8 cellular contexts compared by ENCODE assay signal in the genomic region with DNA sequence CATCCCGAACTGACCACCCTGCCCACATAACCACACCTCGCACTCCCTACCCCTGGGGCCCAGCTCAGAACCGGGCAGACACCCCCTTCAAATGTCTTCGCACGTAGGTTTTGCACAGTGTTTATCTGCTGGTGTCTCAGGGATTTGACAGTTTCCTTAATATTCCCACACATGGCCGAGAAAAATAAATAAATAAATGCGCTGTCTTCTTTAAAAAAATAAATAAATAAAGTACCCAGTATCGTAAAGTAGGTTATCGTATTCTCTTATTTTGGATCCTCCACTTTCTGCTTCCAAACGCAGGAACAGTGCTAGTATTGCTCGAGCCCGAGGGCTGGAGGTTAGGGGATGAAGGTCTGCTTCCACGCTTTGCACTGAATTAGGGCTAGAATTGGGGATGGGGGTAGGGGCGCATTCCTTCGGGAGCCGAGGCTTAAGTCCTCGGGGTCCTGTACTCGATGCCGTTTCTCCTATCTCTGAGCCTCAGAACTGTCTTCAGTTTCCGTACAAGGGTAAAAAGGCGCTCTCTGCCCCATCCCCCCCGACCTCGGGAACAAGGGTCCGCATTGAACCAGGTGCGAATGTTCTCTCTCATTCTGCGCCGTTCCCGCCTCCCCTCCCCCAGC. TPM values are rescaled to one million over a fixed set of nuclear protein-coding genes. Genes with fewer than 3 reads are reported as not detected.
DNase-seq lines count a peak whose midpoint lies in the region; ATAC-seq and TF ChIP-seq lines count a peak whose summit lies in the region.

No MANE protein-coding gene starts in this region.

- H3K27me3 Mint-ChIP-seq in activated CD8-positive, alpha-beta memory T cell treated with anti-CD3 and anti-CD28 coated beads, Interleukin-2, amount 10 ng/mL, durations not matched to agents 7 days and 5 days: peaks cover 77% of the 10 kb centered on the region
- H3K27me3 Mint-ChIP-seq in natural killer cell (ENCODE audit: low read depth in 2 of 2): peaks cover 20 to 26% of the 10 kb centered on the region in 2 donors

- peak overlapping the region; percentile 75 for H3K4me3 Mint-ChIP-seq in activated CD8-positive, alpha-beta memory T cell treated with anti-CD3 and anti-CD28 coated beads, Interleukin-2, amount 10 ng/mL, durations not matched to agents 7 days and 5 days
- H3K4me3 Mint-ChIP-seq in natural killer cell: peak overlapping the region; percentile 93

- H3K27me3 ChIP-seq in OCI-LY3 (ENCODE audit: low read depth, low read length): peaks cover 32% of the 10 kb centered on the region
- peaks cover 67% of the 10 kb centered on the region for H3K27me3 ChIP-seq in ectodermal cell (ENCODE audit: control insufficient read depth, insufficient read depth, low read length, poor library complexity, severe bottlenecking)

- H3K9me3 ChIP-seq in OCI-LY3 (ENCODE audit: insufficient read depth, low read length) (no peaks in the 10 kb centered on the region), ectodermal cell (ENCODE audit: control insufficient read depth, low read length) (no peaks in the 10 kb centered on the region)

- H3K9me3 Mint-ChIP-seq in activated CD8-positive, alpha-beta memory T cell treated with anti-CD3 and anti-CD28 coated beads, Interleukin-2, amount 10 ng/mL, durations not matched to agents 7 days and 5 days (ENCODE audit: low read depth): no peaks in the 10 kb centered on the region
- no peaks in the 10 kb centered on the region for H3K9me3 Mint-ChIP-seq in natural killer cell

- peak overlapping the region; percentile 76 for H2AFZ ChIP-seq in OCI-LY3 (ENCODE audit: low read depth, low read length)

- H3K36me3 ChIP-seq in OCI-LY3 (replicated peaks; ENCODE audit: low read depth, low read length) (no peaks in the 10 kb centered on the region), ectodermal cell (ENCODE audit: control insufficient read depth, insufficient read depth, low read length) (no peaks in the 10 kb centered on the region)

- H3K27ac ChIP-seq in OCI-LY3 (ENCODE audit: low read length) (no peak overlapping the region), ectodermal cell (ENCODE audit: insufficient read depth, low read depth, low read length, poor library complexity, severe bottlenecking) (peak overlapping the region; percentile 18)

- intact Hi-C loops in natural killer cell (cut with micrococcal nuclease): loop anchor here (1.0 kb wide), 5 partner anchors 16 to 102 kb away; partner anchors contain the start of gene TMED10

- H3K4me3 ChIP-seq in OCI-LY3 (ENCODE audit: low read length): peak overlapping the region; percentile 97
- peak overlapping the region; percentile 68 for H3K4me3 ChIP-seq in ectodermal cell (ENCODE audit: insufficient read depth, low read depth, low read length)

- H3K4me2 ChIP-seq in OCI-LY3 (ENCODE audit: low read length): peak overlapping the region; percentile 100

- H3K36me3 Mint-ChIP-seq in activated CD8-positive, alpha-beta memory T cell treated with anti-CD3 and anti-CD28 coated beads, Interleukin-2, amount 10 ng/mL, durations not matched to agents 7 days and 5 days: peaks cover 6% of the 10 kb centered on the region
- H3K36me3 Mint-ChIP-seq in natural killer cell: peaks cover 7% of the 10 kb centered on the region

- H3K79me2 ChIP-seq in OCI-LY3 (ENCODE audit: low read length): no peaks in the 10 kb centered on the region

- H4K20me1 ChIP-seq in OCI-LY3 (ENCODE audit: insufficient read depth, low read length): no peaks in the 10 kb centered on the region

- no peak for TF ChIP-seq CTCF in OCI-LY3 (IDR thresholded peaks at IDR 0.05; ENCODE audit: low read depth, low read length)
- no peak for TF ChIP-seq CTCF in natural killer cell (IDR thresholded peaks at IDR 0.05)

- CTCF ChIA-PET in activated CD8-positive, alpha-beta memory T cell treated with anti-CD3 and anti-CD28 coated beads, Interleukin-2, amount 10 ng/mL, durations not matched to agents 7 days and 5 days (lab: Charles Lee): interaction anchor here (1.0 to 2.2 kb wide), 3 partner anchors 16 to 18 kb away, joined by 6 to 8 read pairs (median 6); no protein-coding TSS in a partner anchor

- H3K4me1 ChIP-seq in OCI-LY3 (ENCODE audit: low read length) (peaks cover 14% of the 10 kb centered on the region; the same call in 1 of the 2 replicates), ectodermal cell (ENCODE audit: control insufficient read depth, insufficient read depth, low read length) (peaks cover 3% of the 10 kb centered on the region)

- ATAC-seq in activated CD8-positive, alpha-beta memory T cell treated with anti-CD3 and anti-CD28 coated beads, Interleukin-2, amount 10 ng/mL, durations not matched to agents 7 days and 5 days: no peak
- ATAC-seq in natural killer cell (peak in 1 of 3 donors; percentile 2), HG02970 (IDR thresholded peaks at IDR 0.05; ENCODE audit: low FRiP score, unreplicated experiment) (no peak), HG03045 (IDR thresholded peaks at IDR 0.05; ENCODE audit: unreplicated experiment) (no peak)

- H3K9ac ChIP-seq in OCI-LY3 (ENCODE audit: low read length): peak overlapping the region; percentile 70

- peak overlapping the region; percentile 62 for H3K27ac Mint-ChIP-seq in activated CD8-positive, alpha-beta memory T cell treated with anti-CD3 and anti-CD28 coated beads, Interleukin-2, amount 10 ng/mL, durations not matched to agents 7 days and 5 days
- H3K27ac Mint-ChIP-seq in natural killer cell: peak overlapping the region; percentile 93 to 95

- 0 to 1% methylated on average over 26 to 28 of the region's 28 CpGs for WGBS in ectodermal cell, 2 experiments

- peaks cover 37% of the 10 kb centered on the region for H3K4me1 Mint-ChIP-seq in activated CD8-positive, alpha-beta memory T cell treated with anti-CD3 and anti-CD28 coated beads, Interleukin-2, amount 10 ng/mL, durations not matched to agents 7 days and 5 days
- H3K4me1 Mint-ChIP-seq in natural killer cell: peaks cover 63 to 79% of the 10 kb centered on the region in 2 donors

- no peak for DNase-seq in activated CD8-positive, alpha-beta memory T cell treated with anti-CD3 and anti-CD28 coated beads, Interleukin-2, amount 10 ng/mL, durations not matched to agents 7 days and 5 days
- DNase-seq in activated CD8-positive, alpha-beta memory T cell treated with anti-CD3 and anti-CD28 coated beads, Interleukin-2, amount 50 U/mL, for 4 hours: no peak
- DNase-seq in natural killer cell (no peak), OCI-M2 (lab: John Stamatoyannopoulos, UW; ENCODE audit: unreplicated experiment) (no peak)

RNA-seq across cellular contexts. Expression of gene FOS, which starts 0.7 kb away (rescaled TPM):
- 10 to 100 TPM in 1 of 2 experiments, 1 to 10 TPM in 1; 6.9 to 78.6 TPM for total RNA-seq in activated CD8-positive, alpha-beta memory T cell treated with anti-CD3 and anti-CD28 coated beads, Interleukin-2, amount 10 ng/mL, durations not matched to agents 7 days and 5 days
- 82.6 TPM for polyA plus RNA-seq in ectodermal cell (2013, experiment 1 of 4)
- polyA plus RNA-seq in ectodermal cell (2013, experiment 2 of 4): 58.4 TPM
- polyA plus RNA-seq in ectodermal cell (2013, experiment 3 of 4): 34.2 TPM
- polyA plus RNA-seq in ectodermal cell (2013, experiment 4 of 4): 32.0 TPM
- total RNA-seq in natural killer cell: 1,000 to 10,000 TPM; 2,527 to 3,257 (median 3,104) TPM

Comparison
In these comparisons a context has a peak if more than half of its experiments do, and no peak if none do; other contexts are left out.
1. RNA of gene FOS, which starts 0.7 kb away (total RNA-seq): 2,527 to 3,257 TPM in natural killer cell; 6.9 to 78.6 TPM in activated CD8-positive, alpha-beta memory T cell treated with anti-CD3 and anti-CD28 coated beads, Interleukin-2, amount 10 ng/mL, durations not matched to agents 7 days and 5 days; every median in the first group is over 10 times any median in the second.